In the genomic region with DNA sequence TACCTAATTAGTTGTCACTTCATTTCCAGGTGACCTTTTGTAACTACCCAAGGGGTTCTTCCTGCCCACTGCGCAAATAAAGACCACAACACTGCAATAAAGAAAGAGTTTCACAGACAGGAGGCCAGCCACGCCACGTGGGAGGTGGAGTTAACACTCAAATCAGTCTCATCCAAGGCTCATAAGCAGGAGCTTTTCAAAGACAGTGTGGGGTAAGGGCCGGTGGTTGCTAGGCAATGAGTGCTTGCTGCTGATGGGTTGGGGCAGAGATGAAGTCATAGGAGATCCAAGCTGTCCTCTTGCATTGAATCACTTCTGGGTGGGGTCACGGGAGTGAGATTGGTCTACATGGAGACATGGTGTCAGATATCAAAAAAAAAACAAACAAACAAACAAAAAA, we compare ENCODE assay signal across 32 cellular contexts.
A peak's percentile ranks its signal among the peaks of the same experiment; 100 is the strongest.
DNase-seq lines count a peak whose midpoint lies in the region; ATAC-seq and TF ChIP-seq lines count a peak whose summit lies in the region.
"Had no signal": no experiment of that assay in that cellular context is flagged by ENCODE, and none has a peak within 500 bp of the region (broad histone marks: within the 10 kb centered on the region; RNA-seq: fewer than 3 reads in every experiment).

No MANE protein-coding gene starts in this region.

- no peak for TF ChIP-seq CTCF in astrocyte of the spinal cord (IDR thresholded peaks at IDR 0.05; ENCODE audit: low read depth, low read length)
- no peak for TF ChIP-seq CTCF in mucosa of descending colon (IDR thresholded peaks at IDR 0.05)

- no peaks in the 10 kb centered on the region for H3K9me3 ChIP-seq in mucosa of descending colon
- H3K9me3 ChIP-seq: BE2C, lower lobe of right lung, pancreas, SK-N-SH, testis had no signal

- H3K4me3 ChIP-seq in astrocyte of the spinal cord (ENCODE audit: low read depth, low read length) (no peak overlapping the region), mucosa of descending colon (no peak overlapping the region)
- H3K4me3 ChIP-seq: GM12878, lower lobe of right lung, pancreas, testis had no signal

- in situ Hi-C loops in astrocyte of the spinal cord (cut with HindIII; ENCODE audit: low sequenced_read_pairs): no loop called here

- intact Hi-C loops in mucosa of descending colon (cut with DNase I, micrococcal nuclease): no loop called here

- H3K36me3 ChIP-seq in mucosa of descending colon (ENCODE audit: low read depth): no peaks in the 10 kb centered on the region
- H3K36me3 ChIP-seq: BE2C, lower lobe of right lung, pancreas had no signal

- DNase-seq in LoVo (ENCODE audit: low spot score): peak; percentile 47
- DNase-seq in astrocyte of the spinal cord (ENCODE audit: low read depth, low spot score): peak; percentile 9
- peak; percentile 59 to 64 (median 60) for DNase-seq in mucosa of descending colon
- DNase-seq in stromal cell of bone marrow (ENCODE audit: low read depth): peak; percentile 20
- DNase-seq in HK-2 (ENCODE audit: unreplicated experiment): no peak
- DNase-seq: ACHN; activated CD4-positive, alpha-beta T cell treated with anti-CD3 and anti-CD28 coated beads, Interleukin-2, amount 50 U/mL, for 1 hour; activated CD4-positive, CD25-positive, alpha-beta regulatory T cell; activated effector memory CD4-positive, alpha-beta T cell treated with anti-CD3 and anti-CD28 coated beads, Interleukin-2, amount 50 U/mL, for 16 hours; activated naive CD8-positive, alpha-beta T cell treated with anti-CD3 and anti-CD28 coated beads for 36 hours; activated T-cell treated with anti-CD3 and anti-CD28 coated beads, Interleukin-2, amount 50 U/mL, for 1 hour; BE2C; caudate nucleus; CD8-positive, alpha-beta memory T cell; effector memory CD8-positive, alpha-beta T cell; erythroblast; lower lobe of right lung; NCI-H1092; NCI-H187 treated with DMSO at 0.1 percent for 48 hours; NCI-H524 treated with DMSO at 0.1 percent for 48 hours; pancreas; PC-3; SK-N-SH; stimulated activated CD4-positive, alpha-beta T cell treated with anti-CD3 and anti-CD28 coated beads, Interleukin-2, amount 100 ng/mL, for 24 hours; stimulated activated naive CD8-positive, alpha-beta T cell treated with anti-CD3 and anti-CD28 coated beads, Interleukin-15, Interleukin-2, amounts not matched to agents 100 U/mL and 50 U/mL, for 24 hours; T-helper 17 cell; testis had no signal

- H3K4me1 ChIP-seq in mucosa of descending colon (ENCODE audit: low read depth): peaks cover 4% of the 10 kb centered on the region
- H3K4me1 ChIP-seq: BE2C, lower lobe of right lung, pancreas had no signal

- ATAC-seq in mucosa of descending colon (peak; percentile 71), HG02623 (IDR thresholded peaks at IDR 0.05; ENCODE audit: unreplicated experiment) (no peak), SK-N-SH treated with all-trans-retinoic acid at 6 μM for 48 hours (no peak)
- ATAC-seq: effector memory CD8-positive, alpha-beta T cell; GM12878; HCT116; lower lobe of right lung; natural killer cell treated with Interleukin-12 subunit alpha and Interleukin-12 subunit beta and Interleukin-15 and Interleukin-18, amount 100 ng/mL, for 72 hours; PC-3; stimulated activated naive CD8-positive, alpha-beta T cell treated with anti-CD3 and anti-CD28 coated beads, Interleukin-15, Interleukin-2, amounts not matched to agents 100 U/mL and 50 U/mL, for 24 hours; T-helper 17 cell had no signal

TF ChIP-seq in SK-N-SH treated with all-trans-retinoic acid at 6 μM for 48 hours, 23 proteins besides CTCF, POLR2A, EP300 and RAD21:
- TF ChIP-seq ZC3H10 (CRISPR knock-in tag; IDR thresholded peaks at IDR 0.05): no peak
- no peak for TF ChIP-seq BACH2 (CRISPR knock-in tag; IDR thresholded peaks at IDR 0.05; ENCODE audit: borderline replicate concordance)
- no peak for TF ChIP-seq ZNF565 (CRISPR knock-in tag; conservative IDR thresholded peaks at IDR 0.05; ENCODE audit: low read depth)
- TF ChIP-seq, protein P1, sequence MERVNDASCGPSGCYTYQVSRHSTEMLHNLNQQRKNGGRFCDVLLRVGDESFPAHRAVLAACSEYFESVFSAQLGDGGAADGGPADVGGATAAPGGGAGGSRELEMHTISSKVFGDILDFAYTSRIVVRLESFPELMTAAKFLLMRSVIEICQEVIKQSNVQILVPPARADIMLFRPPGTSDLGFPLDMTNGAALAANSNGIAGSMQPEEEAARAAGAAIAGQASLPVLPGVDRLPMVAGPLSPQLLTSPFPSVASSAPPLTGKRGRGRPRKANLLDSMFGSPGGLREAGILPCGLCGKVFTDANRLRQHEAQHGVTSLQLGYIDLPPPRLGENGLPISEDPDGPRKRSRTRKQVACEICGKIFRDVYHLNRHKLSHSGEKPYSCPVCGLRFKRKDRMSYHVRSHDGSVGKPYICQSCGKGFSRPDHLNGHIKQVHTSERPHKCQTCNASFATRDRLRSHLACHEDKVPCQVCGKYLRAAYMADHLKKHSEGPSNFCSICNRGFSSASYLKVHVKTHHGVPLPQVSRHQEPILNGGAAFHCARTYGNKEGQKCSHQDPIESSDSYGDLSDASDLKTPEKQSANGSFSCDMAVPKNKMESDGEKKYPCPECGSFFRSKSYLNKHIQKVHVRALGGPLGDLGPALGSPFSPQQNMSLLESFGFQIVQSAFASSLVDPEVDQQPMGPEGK (CRISPR knock-in tag; IDR thresholded peaks at IDR 0.05; ENCODE audit: borderline replicate concordance): no peak
- no peak for TF ChIP-seq CSDC2 (CRISPR knock-in tag; IDR thresholded peaks at IDR 0.05)
- TF ChIP-seq, protein P2, sequence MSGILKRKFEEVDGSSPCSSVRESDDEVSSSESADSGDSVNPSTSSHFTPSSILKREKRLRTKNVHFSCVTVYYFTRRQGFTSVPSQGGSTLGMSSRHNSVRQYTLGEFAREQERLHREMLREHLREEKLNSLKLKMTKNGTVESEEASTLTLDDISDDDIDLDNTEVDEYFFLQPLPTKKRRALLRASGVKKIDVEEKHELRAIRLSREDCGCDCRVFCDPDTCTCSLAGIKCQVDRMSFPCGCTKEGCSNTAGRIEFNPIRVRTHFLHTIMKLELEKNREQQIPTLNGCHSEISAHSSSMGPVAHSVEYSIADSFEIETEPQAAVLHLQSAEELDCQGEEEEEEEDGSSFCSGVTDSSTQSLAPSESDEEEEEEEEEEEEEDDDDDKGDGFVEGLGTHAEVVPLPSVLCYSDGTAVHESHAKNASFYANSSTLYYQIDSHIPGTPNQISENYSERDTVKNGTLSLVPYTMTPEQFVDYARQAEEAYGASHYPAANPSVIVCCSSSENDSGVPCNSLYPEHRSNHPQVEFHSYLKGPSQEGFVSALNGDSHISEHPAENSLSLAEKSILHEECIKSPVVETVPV (CRISPR knock-in tag; IDR thresholded peaks at IDR 0.05): no peak
- no peak for TF ChIP-seq GLIS3 (CRISPR knock-in tag; IDR thresholded peaks at IDR 0.05)
- TF ChIP-seq SNAI2 (CRISPR knock-in tag; IDR thresholded peaks at IDR 0.05): no peak
- no peak for TF ChIP-seq ZNF70 (CRISPR knock-in tag; IDR thresholded peaks at IDR 0.05)
- no peak for TF ChIP-seq ISL1 (CRISPR knock-in tag; IDR thresholded peaks at IDR 0.05)
- TF ChIP-seq OSR1 (CRISPR knock-in tag; IDR thresholded peaks at IDR 0.05): no peak
- TF ChIP-seq RARB (CRISPR knock-in tag; IDR thresholded peaks at IDR 0.05): no peak
- no peak for TF ChIP-seq ESRRG (CRISPR knock-in tag; IDR thresholded peaks at IDR 0.05)
